In the genomic region with DNA sequence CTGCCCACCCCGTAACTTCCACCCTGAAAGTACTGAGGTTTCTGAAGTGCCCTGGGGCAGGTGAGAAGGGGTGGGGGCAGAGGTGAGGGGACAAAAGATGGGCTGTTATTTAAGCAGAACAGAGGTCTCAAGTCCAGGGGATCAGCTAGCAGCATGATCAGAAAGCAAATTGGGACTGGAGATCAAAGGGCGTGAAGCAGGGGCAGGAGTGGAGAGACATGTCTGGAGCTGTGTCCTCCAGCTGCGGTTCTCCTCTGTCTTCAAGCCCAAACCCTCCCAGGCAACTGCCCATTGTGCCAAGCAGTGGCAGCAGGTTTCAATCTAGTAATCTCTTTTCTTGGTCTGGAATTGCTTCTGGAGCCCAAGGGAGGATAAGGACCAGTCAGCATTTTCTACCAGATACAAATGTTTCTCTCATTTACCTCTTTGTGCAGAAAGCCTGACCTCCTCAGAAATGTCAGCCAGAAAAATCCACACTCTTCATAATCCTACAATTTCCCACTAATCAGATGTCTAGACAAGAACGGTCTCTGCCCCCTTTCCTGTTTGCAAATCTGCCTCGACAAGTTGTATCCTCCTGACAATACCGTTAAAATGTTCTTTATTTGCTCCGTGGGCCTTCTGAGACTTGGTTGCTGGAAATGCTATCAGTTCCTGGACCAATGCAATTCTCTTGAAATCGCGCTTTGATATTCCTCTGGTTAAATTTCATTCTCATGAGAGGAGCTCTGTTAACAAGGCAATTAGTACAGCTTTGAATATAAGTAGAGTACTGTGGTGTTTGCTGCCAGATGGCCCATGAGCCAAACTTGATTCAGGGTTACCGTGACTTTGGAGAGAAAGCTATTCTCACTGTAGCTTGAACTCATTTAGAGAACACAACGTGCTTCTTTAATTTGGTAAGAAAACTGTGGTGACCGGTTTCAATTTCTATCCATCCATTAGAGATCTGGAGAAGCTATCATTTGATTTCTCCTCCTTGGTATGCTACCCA, we compare ENCODE assay signal across 15 cellular contexts. TPM values are rescaled to one million over a fixed set of nuclear protein-coding genes. Genes with fewer than 3 reads are reported as not detected.
DNase-seq lines count a peak whose midpoint lies in the region; ATAC-seq, FAIRE-seq and TF ChIP-seq lines count a peak whose summit lies in the region.
"Had no signal": no experiment of that assay in that cellular context is flagged by ENCODE, and none has a peak within 500 bp of the region (broad histone marks: within the 10 kb centered on the region; RNA-seq: fewer than 3 reads in every experiment).

No MANE protein-coding gene starts in this region.

- TF ChIP-seq RAD21 in K562 (CRISPR knock-in tag; conservative IDR thresholded peaks at IDR 0.05 in 1 of 2, IDR thresholded peaks at IDR 0.05 in 1 of 2), result no peak

- no peak overlapping the region for H3K4me2 ChIP-seq in K562 (ENCODE audit: insufficient read depth, low read length)
- H3K4me2 ChIP-seq: BLaER1 had no signal

- no peaks in the 10 kb centered on the region for H3K9me1 ChIP-seq in K562 (ENCODE audit: control insufficient read depth, insufficient read depth, low read length)

- 2% methylated on average over 12 of the region's 12 CpGs for WGBS in K562 (ENCODE audit: insufficient coverage, low coverage, missing lambda C conversion rate)
- WGBS in testis, 2 donors, result 54 to 56% methylated on average over 12 of the region's 12 CpGs

- ATAC-seq in K562 (no peak), HG02763 (IDR thresholded peaks at IDR 0.05; ENCODE audit: unreplicated experiment) (no peak), HG03442 (IDR thresholded peaks at IDR 0.05; ENCODE audit: unreplicated experiment) (no peak)
- ATAC-seq: stimulated activated effector memory CD8-positive, alpha-beta T cell treated with anti-CD3 and anti-CD28 coated beads, Interleukin-12 subunit alpha, Interleukin-12 subunit beta, amount 100 ng/mL, for 72 hours had no signal

- no peaks in the 10 kb centered on the region for H3K36me3 ChIP-seq in K562 (ENCODE audit: control insufficient read depth, insufficient read depth, low read length)
- no peaks in the 10 kb centered on the region for H3K36me3 ChIP-seq in right atrium auricular region
- H3K36me3 ChIP-seq in testis (ENCODE audit: low read depth, missing control alignments), result no peaks in the 10 kb centered on the region
- H3K36me3 ChIP-seq: BLaER1 had no signal

- H3K9me3 ChIP-seq in K562 (replicated peaks; ENCODE audit: control insufficient read depth, insufficient read depth, low read depth, low read length), result no peaks in the 10 kb centered on the region
- no peaks in the 10 kb centered on the region for H3K9me3 ChIP-seq in right atrium auricular region
- no peaks in the 10 kb centered on the region for H3K9me3 ChIP-seq in testis
- H3K9me3 ChIP-seq: BLaER1, body of pancreas had no signal

- H2AFZ ChIP-seq in K562 (ENCODE audit: low read depth, low read length), result no peak overlapping the region

- TF ChIP-seq CTCF in K562 (IDR thresholded peaks at IDR 0.05 in 2 of 3, conservative IDR thresholded peaks at IDR 0.05 in 1 of 3; ENCODE audit: insufficient read depth in 2 of 3, low read depth in 1 of 3, low read length in 3 of 3) (no peak), right atrium auricular region (IDR thresholded peaks at IDR 0.05) (no peak), testis (IDR thresholded peaks at IDR 0.05) (no peak)

- H3K79me2 ChIP-seq in K562 (ENCODE audit: control insufficient read depth, insufficient read depth, low read length), result no peaks in the 10 kb centered on the region

- H3K9ac ChIP-seq in K562 (ENCODE audit: insufficient read depth in 1 of 2, low read depth in 2 of 2, low read length in 2 of 2), result no peak overlapping the region
- H3K9ac ChIP-seq: BLaER1 had no signal

- in situ Hi-C loops in K562 (cut with MboI), result no loop called here

- no TSS peak for BruUV-seq in K562 (replicated peaks; lab: Mats Ljungman, UMichigan)

- H3K4me1 ChIP-seq in K562 (replicated peaks in 1 of 2; ENCODE audit: control insufficient read depth in 2 of 2, insufficient read depth in 2 of 2, low read length in 2 of 2) (no peaks in the 10 kb centered on the region; a peak in 1 of 5 replicates), right atrium auricular region (peaks cover 0 to 57% of the 10 kb centered on the region in 2 donors), testis (peaks cover 28% of the 10 kb centered on the region)

- no peak for FAIRE-seq in K562 (lab: Jason Lieb, UNC)

- intact Hi-C loops in K562 (cut with micrococcal nuclease) (no loop called here), testis (cut with DNase I; ENCODE audit: low total_unique reads) (no loop called here)

- H3K27ac ChIP-seq in K562 (ENCODE audit: extremely low read depth, low read depth, low read length) (no peak overlapping the region), right atrium auricular region (peak overlapping the region; percentile 9 to 27), testis (peak overlapping the region in 1 of 2 donors; percentile 43)
- H3K27ac ChIP-seq: BLaER1 had no signal

- no peaks in the 10 kb centered on the region for H4K20me1 ChIP-seq in K562 (replicated peaks; ENCODE audit: control insufficient read depth, insufficient read depth, low read length)
- H4K20me1 ChIP-seq: BLaER1 had no signal

- no peak for TF ChIP-seq EP300 in K562 (IDR thresholded peaks at IDR 0.05; ENCODE audit: low read length)

- H3K4me3 ChIP-seq in K562 (no peak overlapping the region), right atrium auricular region (no peak overlapping the region), testis (no peak overlapping the region)
- H3K4me3 ChIP-seq: BLaER1, body of pancreas, lung had no signal

- TF ChIP-seq POLR2A in K562 (conservative IDR thresholded peaks at IDR 0.05) (no peak), testis (IDR thresholded peaks at IDR 0.05) (no peak)

- CTCF ChIA-PET in K562 (lab: Yijun Ruan, JAX; ENCODE audit: low intra/inter-chr PET ratio), result interaction anchor here (0.6 kb wide), 1 partner anchor 824 kb away, joined by 3 read pairs; no protein-coding TSS in a partner anchor

- DNase-seq in NCI-H2171 (lab: John Stamatoyannopoulos, UW) (peak; percentile 12), K562 (ENCODE audit: extremely low read depth in 1 of 4, low spot score in 3 of 4) (no peak), right atrium auricular region (ENCODE audit: low spot score) (peak; percentile 55), testis (peak; percentile 76), NCI-H748 (lab: John Stamatoyannopoulos, UW; ENCODE audit: unreplicated experiment) (no peak)
- DNase-seq: activated effector memory CD4-positive, alpha-beta T cell treated with anti-CD3 and anti-CD28 coated beads, Interleukin-2, amount 50 U/mL, for 16 hours; DND-41; NCI-H345; T-helper 1 cell had no signal

- POLR2A ChIA-PET in K562 (lab: Yijun Ruan, JAX), result interaction anchor here (1.7 kb wide), 1 partner anchor 10 kb away, joined by 3 read pairs; no protein-coding TSS in a partner anchor

- H3K27me3 ChIP-seq in K562 (ENCODE audit: control insufficient read depth in 2 of 2, insufficient read depth in 2 of 2, low read length in 2 of 2) (peaks cover 17 to 44% of the 10 kb centered on the region in 2 experiments; a peak in 4 of 5 replicates), right atrium auricular region (no peaks in the 10 kb centered on the region), testis (no peaks in the 10 kb centered on the region)
- H3K27me3 ChIP-seq: BLaER1, body of pancreas had no signal

TF ChIP-seq in K562, 482 proteins besides CTCF, POLR2A, EP300 and RAD21:
- TF ChIP-seq ZNF316 (IDR thresholded peaks at IDR 0.05) (peak; percentile 72), MAFG (tag; conservative IDR thresholded peaks at IDR 0.05) (peak; percentile 53), C11orf30 (IDR thresholded peaks at IDR 0.05; ENCODE audit: low read depth) (peak; percentile 59; the same call in 1 of the 2 replicates), EWSR1 (IDR thresholded peaks at IDR 0.05; ENCODE audit: borderline replicate concordance, low read depth, partially characterized antibody) (no peak)
- TF ChIP-seq, protein P1, sequence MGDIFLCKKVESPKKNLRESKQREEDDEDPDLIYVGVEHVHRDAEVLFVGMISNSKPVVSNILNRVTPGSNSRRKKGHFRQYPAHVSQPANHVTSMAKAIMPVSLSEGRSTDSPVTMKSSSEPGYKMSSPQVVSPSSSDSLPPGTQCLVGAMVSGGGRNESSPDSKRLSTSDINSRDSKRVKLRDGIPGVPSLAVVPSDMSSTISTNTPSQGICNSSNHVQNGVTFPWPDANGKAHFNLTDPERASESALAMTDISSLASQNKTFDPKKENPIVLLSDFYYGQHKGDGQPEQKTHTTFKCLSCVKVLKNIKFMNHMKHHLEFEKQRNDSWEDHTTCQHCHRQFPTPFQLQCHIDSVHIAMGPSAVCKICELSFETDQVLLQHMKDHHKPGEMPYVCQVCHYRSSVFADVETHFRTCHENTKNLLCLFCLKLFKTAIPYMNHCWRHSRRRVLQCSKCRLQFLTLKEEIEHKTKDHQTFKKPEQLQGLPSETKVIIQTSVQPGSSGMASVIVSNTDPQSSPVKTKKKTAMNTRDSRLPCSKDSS (IDR thresholded peaks at IDR 0.05; ENCODE audit: low read depth, partially characterized antibody), result no peak

RNA-seq across cellular contexts. Expression of gene RASL11B, which starts 23.1 kb away (rescaled TPM):
- total RNA-seq in K562 (2011; cell fraction: chromatin; rRNA removed; ENCODE audit: low replicate concordance), result 1.3 and 1.4 TPM in 2 replicates
- total RNA-seq in K562 (2011; cell fraction: nucleolus; rRNA removed), result 1.4 and 2.3 TPM in 2 replicates
- 2.1 and 2.4 TPM in 2 replicates for total RNA-seq in K562 (2011; cell fraction: nucleoplasm; rRNA removed)
- total RNA-seq in K562 (2014; rRNA removed), result 0.49 and 1.5 TPM in 2 replicates
- total RNA-seq in K562 (2014; rRNA removed; fragmentation: Illumina TruSeq; extraction: Trizol), result 0.51 and 0.80 TPM in 2 replicates
- total RNA-seq in K562 (2015; rRNA removed; fragmentation: Illumina TruSeq; extraction: Trizol), result 0.29 and 0.38 TPM in 2 replicates
- 0.53 and 0.56 TPM in 2 replicates for total RNA-seq in K562 (2021)
- 0.68 and 1.4 TPM in 2 replicates for polyA plus RNA-seq in K562 (2011; rRNA removed)
- 0.80 and 1.4 TPM in 2 replicates for polyA plus RNA-seq in K562 (2011; cell fraction: cytosol; rRNA removed)
- 0.69 and 1.2 TPM in 2 replicates for polyA plus RNA-seq in K562 (2011; cell fraction: nucleus; rRNA removed)
- 0.37 and 0.48 TPM in 2 replicates for polyA plus RNA-seq in K562 (2012)
- 0.47 and 0.56 TPM in 2 replicates for polyA plus RNA-seq in K562 (2014; fragmentation: Illumina TruSeq; extraction: Trizol)
- under 1 TPM; 0.24 to 0.27 TPM for polyA plus RNA-seq in K562 (2014; fragmentation: Nextera tagmentation; extraction: Ambion mirVana)
- polyA plus RNA-seq in K562 (2014; rRNA removed), result 0.13 and 0.50 TPM in 2 replicates
- polyA minus RNA-seq in K562 (2011; rRNA and poly(A)+ RNA removed), result 0.96 and 1.3 TPM in 2 replicates
- polyA minus RNA-seq in K562 (2011; cell fraction: cytosol; rRNA and poly(A)+ RNA removed), result 0.67 and 0.73 TPM in 2 replicates
- 0.94 and 2.7 TPM in 2 replicates for polyA minus RNA-seq in K562 (2011; cell fraction: nucleus; rRNA and poly(A)+ RNA removed)
- total RNA-seq in right atrium auricular region, result 10 to 100 TPM; 10.9 to 12.2 TPM
- 10 to 100 TPM; 16.7 to 25.5 TPM for total RNA-seq in testis
- polyA plus RNA-seq in testis (ENCODE audit: insufficient read depth, low read depth, low replicate concordance), result 15.3 TPM

Comparison
In these comparisons a context has a peak if more than half of its experiments do, and no peak if none do; other contexts are left out.
1. DNase-seq: peak in NCI-H2171 (single experiment), right atrium auricular region (single experiment) and testis (single experiment); none in K562 (0 of 4) and NCI-H748 (single experiment).